In the genomic region with DNA sequence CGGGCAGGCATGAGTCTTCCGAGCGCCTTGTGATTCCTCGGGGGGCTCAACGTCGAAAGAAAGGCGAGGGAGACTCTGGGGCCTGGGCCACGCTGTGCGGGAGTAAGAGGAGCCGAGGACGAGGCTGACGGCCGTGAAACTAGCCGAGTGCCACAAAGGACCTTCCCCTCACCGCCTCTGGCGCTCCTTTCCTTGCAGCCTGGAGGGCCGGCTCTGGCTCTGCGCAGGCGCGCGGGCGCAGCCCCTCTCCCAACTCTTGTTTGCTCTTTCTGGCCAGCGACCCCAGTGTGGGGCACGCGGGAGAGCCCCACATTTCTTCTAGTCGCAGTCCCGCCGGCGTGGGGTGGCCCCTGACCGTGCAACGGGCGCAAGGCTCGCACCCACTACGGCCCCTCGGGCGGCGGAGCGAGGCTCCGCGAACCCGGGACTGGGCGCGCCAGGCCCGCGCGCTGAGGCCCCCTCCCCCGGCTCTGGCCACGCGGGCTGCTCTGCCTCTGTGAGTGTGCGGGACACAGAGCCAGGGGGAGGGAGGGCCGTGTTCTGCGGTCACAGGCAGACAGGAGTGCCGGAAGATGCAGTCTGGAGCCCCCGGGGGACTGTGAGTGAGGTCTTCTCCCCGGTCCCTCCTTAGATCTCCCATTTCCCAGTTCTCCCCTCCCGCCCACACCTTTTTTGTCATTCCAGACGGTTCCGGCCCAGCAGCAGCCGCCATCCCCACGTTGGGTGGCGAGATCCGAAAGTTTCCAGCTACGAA, we compare ENCODE assay signal across 8 cellular contexts. TPM values are rescaled to one million over a fixed set of nuclear protein-coding genes. Genes with fewer than 3 reads are reported as not detected.
A peak's percentile ranks its signal among the peaks of the same experiment; 100 is the strongest.
DNase-seq lines count a peak whose midpoint lies in the region; ATAC-seq and TF ChIP-seq lines count a peak whose summit lies in the region.

No MANE protein-coding gene starts in this region.

- H3K36me3 ChIP-seq in BJ (ENCODE audit: control insufficient read depth, insufficient read depth, low read length) (peaks cover 2% of the 10 kb centered on the region), OCI-LY1 (ENCODE audit: insufficient read depth, low read length) (peaks cover 12% of the 10 kb centered on the region; the same call in 1 of the 2 replicates), muscle layer of duodenum (ENCODE audit: control insufficient read depth in 1 of 2, insufficient read depth in 2 of 2, low read length in 2 of 2) (peaks cover 0 to 22% of the 10 kb centered on the region in 2 donors)

- no peaks in the 10 kb centered on the region for H4K20me1 ChIP-seq in OCI-LY1 (ENCODE audit: insufficient read depth, low read length)

- H2AFZ ChIP-seq in OCI-LY1 (ENCODE audit: low read length) = no peak overlapping the region

- H3K4me1 ChIP-seq in OCI-LY1 (ENCODE audit: insufficient read depth, low read length, severe bottlenecking) = peaks cover 28% of the 10 kb centered on the region
- H3K4me1 ChIP-seq in muscle layer of duodenum (ENCODE audit: control insufficient read depth in 1 of 2, insufficient read depth in 2 of 2, low read length in 2 of 2) = peaks cover 4 to 18% of the 10 kb centered on the region in 2 donors

- peak overlapping the region; percentile 97 for H3K27ac Mint-ChIP-seq in HFFc6
- peak overlapping the region; percentile 95 for H3K27ac Mint-ChIP-seq in activated T-cell treated with anti-CD3 and anti-CD28 coated beads, Interleukin-2, amount 50 U/mL, for 24 hours

- peak overlapping the region; percentile 98 for H3K27ac ChIP-seq in OCI-LY1 (ENCODE audit: low read depth, low read length, poor library complexity, severe bottlenecking)
- H3K27ac ChIP-seq in muscle layer of duodenum (ENCODE audit: low read length) = peak overlapping the region; percentile 98

- peak overlapping the region; percentile 95 for H3K9ac ChIP-seq in OCI-LY1 (ENCODE audit: low read length)

- peak overlapping the region; percentile 92 for H3K4me2 ChIP-seq in OCI-LY1 (ENCODE audit: low read length)

- POLR2A ChIA-PET in BJ (lab: Charles Lee) = interaction anchor here (0.9 kb wide), 1 partner anchor 21 kb away, joined by 5 read pairs; a partner anchor contains a TSS

- H3K36me3 Mint-ChIP-seq in HFFc6 (ENCODE audit: low read depth) = peaks cover 23% of the 10 kb centered on the region
- peaks cover 56% of the 10 kb centered on the region for H3K36me3 Mint-ChIP-seq in activated T-cell treated with anti-CD3 and anti-CD28 coated beads, Interleukin-2, amount 50 U/mL, for 24 hours (ENCODE audit: low read depth)

- H3K9me2 ChIP-seq in OCI-LY1 (ENCODE audit: low read depth, low read length) = no peaks in the 10 kb centered on the region

- H3K79me2 ChIP-seq in OCI-LY1 (ENCODE audit: insufficient read depth, low read length) = peaks cover 28% of the 10 kb centered on the region

- CTCF ChIA-PET in BJ (lab: Yijun Ruan, JAX) = interaction anchor here (0.6 to 3.6 kb wide), 5 partner anchors 13 to 160 kb away, joined by 3 to 29 read pairs (median 4); no protein-coding TSS in a partner anchor

- ATAC-seq in esophagus mucosa = peak; percentile 3

- TF ChIP-seq CTCF in BJ (IDR thresholded peaks at IDR 0.05; ENCODE audit: insufficient read depth, low read depth, low read length) (no peak), HFFc6 (IDR thresholded peaks at IDR 0.05) (no peak), OCI-LY1 (IDR thresholded peaks at IDR 0.05; ENCODE audit: low read length) (no peak)

- H3K27me3 Mint-ChIP-seq in HFFc6 (ENCODE audit: insufficient read depth) = peaks cover 15% of the 10 kb centered on the region
- no peaks in the 10 kb centered on the region for H3K27me3 Mint-ChIP-seq in activated T-cell treated with anti-CD3 and anti-CD28 coated beads, Interleukin-2, amount 50 U/mL, for 24 hours

- H3K4me1 Mint-ChIP-seq in HFFc6 (ENCODE audit: low read depth) = peaks cover 17% of the 10 kb centered on the region
- peaks cover 20% of the 10 kb centered on the region for H3K4me1 Mint-ChIP-seq in activated T-cell treated with anti-CD3 and anti-CD28 coated beads, Interleukin-2, amount 50 U/mL, for 24 hours (ENCODE audit: low read depth)

- DNase-seq in BJ (ENCODE audit: low read depth) (no peak), HFFc6 (peak; percentile 36), HuH-7 (ENCODE audit: low spot score) (no peak)
- peak; percentile 83 for DNase-seq in activated T-cell treated with anti-CD3 and anti-CD28 coated beads, Interleukin-2, amount 50 U/mL, for 24 hours
- peak; percentile 55 to 78 (median 60) for DNase-seq in stimulated activated naive CD4-positive, alpha-beta T cell (lab: John Stamatoyannopoulos, UW)

- peak overlapping the region; percentile 99 for H3K4me3 Mint-ChIP-seq in HFFc6
- peak overlapping the region; percentile 92 for H3K4me3 Mint-ChIP-seq in activated T-cell treated with anti-CD3 and anti-CD28 coated beads, Interleukin-2, amount 50 U/mL, for 24 hours

- H3F3A ChIP-seq in OCI-LY1 (ENCODE audit: insufficient read depth, low read length) = no peaks in the 10 kb centered on the region

- H3K9me3 ChIP-seq in OCI-LY1 (ENCODE audit: low read length) (no peaks in the 10 kb centered on the region), muscle layer of duodenum (ENCODE audit: control insufficient read depth in 1 of 2, low read length in 2 of 2) (no peaks in the 10 kb centered on the region)

- peak overlapping the region; percentile 98 for H3K4me3 ChIP-seq in BJ (ENCODE audit: low read depth, low read length)
- peak overlapping the region; percentile 87 for H3K4me3 ChIP-seq in OCI-LY1 (ENCODE audit: low read depth, low read length, poor library complexity, severe bottlenecking)
- H3K4me3 ChIP-seq in muscle layer of duodenum (ENCODE audit: low read depth in 1 of 2, low read length in 2 of 2) = peak overlapping the region; percentile 84 to 98

- no peaks in the 10 kb centered on the region for H3K9me3 Mint-ChIP-seq in HFFc6
- no peaks in the 10 kb centered on the region for H3K9me3 Mint-ChIP-seq in activated T-cell treated with anti-CD3 and anti-CD28 coated beads, Interleukin-2, amount 50 U/mL, for 24 hours

- no peaks in the 10 kb centered on the region for H3K27me3 ChIP-seq in BJ (ENCODE audit: control insufficient read depth, insufficient read depth, low read length)
- H3K27me3 ChIP-seq in OCI-LY1 (ENCODE audit: insufficient read depth, low read length) = no peaks in the 10 kb centered on the region
- H3K27me3 ChIP-seq in muscle layer of duodenum (ENCODE audit: low read depth, low read length) = no peaks in the 10 kb centered on the region

RNA-seq across cellular contexts. Expression of a gene that starts 1.0 kb away (rescaled TPM):
- 16.6 and 24.3 TPM in 2 replicates for polyA plus RNA-seq in BJ (2011; rRNA removed)
- 25.6 and 27.3 TPM in 2 replicates for polyA minus RNA-seq in BJ (2011; rRNA and poly(A)+ RNA removed)
- 10 to 100 TPM; 49.2 to 54.9 (median 51.9) TPM for total RNA-seq in HFFc6 (2021; fragmentation: NEBNext Ultra II Directional; extraction: Animal tissue kit (Norgen Biotek cat#: 25700))
- 19.6 TPM for total RNA-seq in esophagus mucosa

RNA-seq across cellular contexts. Expression of a gene that starts 20.9 kb away (rescaled TPM):
- 44.3 and 57.9 TPM in 2 replicates for polyA plus RNA-seq in BJ (2011; rRNA removed)
- 14.3 and 18.3 TPM in 2 replicates for polyA minus RNA-seq in BJ (2011; rRNA and poly(A)+ RNA removed)
- 10 to 100 TPM; 40.0 to 58.4 (median 55.3) TPM for total RNA-seq in HFFc6 (2021; fragmentation: NEBNext Ultra II Directional; extraction: Animal tissue kit (Norgen Biotek cat#: 25700))
- 39.2 TPM for total RNA-seq in esophagus mucosa

RNA-seq across cellular contexts. Expression of a gene that starts 21.3 kb away (rescaled TPM):
- 20.5 and 60.5 TPM in 2 replicates for polyA plus RNA-seq in BJ (2011; rRNA removed)
- 29.4 and 44.6 TPM in 2 replicates for polyA minus RNA-seq in BJ (2011; rRNA and poly(A)+ RNA removed)
- total RNA-seq in HFFc6 (2021; fragmentation: NEBNext Ultra II Directional; extraction: Animal tissue kit (Norgen Biotek cat#: 25700)) = 10 to 100 TPM; 72.3 to 87.4 (median 78.7) TPM
- total RNA-seq in esophagus mucosa = 66.5 TPM

Comparison
In these comparisons a context has a peak if more than half of its experiments do, and no peak if none do; other contexts are left out.
1. DNase-seq: peak in HFFc6 (single experiment), activated T-cell treated with anti-CD3 and anti-CD28 coated beads, Interleukin-2, amount 50 U/mL, for 24 hours (single experiment) and stimulated activated naive CD4-positive, alpha-beta T cell (6 of 6); none in BJ (single experiment) and HuH-7 (single experiment).
2. Peak in every context shown above with its lines, with median percentiles within 50 percentile points of each other: H3K4me3 ChIP-seq.